Comparison of ENCODE assay signal across 14 cellular contexts in the genomic region with DNA sequence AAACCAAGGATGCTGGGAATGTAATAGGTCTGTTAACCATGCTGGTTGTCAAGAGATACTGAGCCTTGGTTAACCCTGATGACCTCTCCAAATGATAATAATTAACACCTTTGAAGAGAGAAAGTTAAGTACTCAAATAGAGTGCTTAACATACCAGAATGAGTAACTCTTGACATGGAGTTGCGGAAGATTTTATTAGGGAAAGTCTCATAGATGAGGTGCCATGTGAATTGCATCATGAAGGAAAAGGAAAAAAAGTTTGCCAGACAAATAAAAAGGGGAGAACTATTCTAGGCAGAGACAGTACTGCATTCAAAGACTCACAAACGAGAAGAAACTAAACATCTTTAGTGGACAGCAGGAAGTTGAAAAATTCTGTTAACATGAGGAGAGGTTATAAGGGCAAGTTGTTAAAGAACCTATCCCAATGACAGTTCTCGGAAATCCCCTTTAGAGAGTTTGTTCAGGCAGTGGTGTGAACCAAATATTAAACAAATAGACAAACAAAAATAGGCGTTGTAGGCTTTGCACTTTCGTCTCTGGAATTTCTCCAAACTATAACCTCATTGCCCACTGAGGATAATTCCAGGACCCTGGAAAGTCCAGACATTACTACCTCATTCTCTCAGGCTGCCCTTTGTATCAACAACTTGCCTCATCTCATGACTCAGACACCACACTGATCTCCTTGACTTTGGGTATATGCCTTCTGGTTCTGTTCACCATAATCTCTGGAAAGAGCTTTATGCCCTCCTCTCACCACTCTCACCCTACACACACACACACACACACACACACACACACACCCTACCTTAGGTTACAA.
DNase-seq lines count a peak whose midpoint lies in the region; ATAC-seq, FAIRE-seq and TF ChIP-seq lines count a peak whose summit lies in the region.
"Had no signal": no experiment of that assay in that cellular context is flagged by ENCODE, and none has a peak within 500 bp of the region (broad histone marks: within the 10 kb centered on the region; RNA-seq: fewer than 3 reads in every experiment).

No MANE protein-coding gene starts in this region.

- no peaks in the 10 kb centered on the region for H3K36me3 Mint-ChIP-seq in activated T-cell treated with anti-CD3 and anti-CD28 coated beads, Interleukin-2, amount 50 U/mL, for 24 hours (ENCODE audit: low read depth)

- no CpG with 5 or more reads among the region's 5 CpGs for WGBS in mesendoderm (ENCODE audit: extremely low coverage, insufficient coverage, low lambda C conversion rate)

- no peak for FAIRE-seq in bronchial epithelial cell (lab: Jason Lieb, UNC)

- no peak overlapping the region for H4K8ac ChIP-seq in mesendoderm (ENCODE audit: low read depth, low read length)

- H3K4me3 ChIP-seq in bronchial epithelial cell (ENCODE audit: low read depth, low read length) = no peak overlapping the region
- no peak overlapping the region for H3K4me3 ChIP-seq in mesendoderm (ENCODE audit: low read length)
- H3K4me3 ChIP-seq: dorsolateral prefrontal cortex, ovary had no signal

- peaks cover 5% of the 10 kb centered on the region for H3K4me1 ChIP-seq in mesendoderm (ENCODE audit: control insufficient read depth, low read depth, low read length)

- TF ChIP-seq CTCF in bronchial epithelial cell (IDR thresholded peaks at IDR 0.05; ENCODE audit: insufficient read depth, low read length, severe bottlenecking) = no peak

- H3K27me3 ChIP-seq in bronchial epithelial cell (ENCODE audit: control insufficient read depth, insufficient read depth, low read length) = no peaks in the 10 kb centered on the region
- H3K27me3 ChIP-seq in mesendoderm (ENCODE audit: insufficient read depth, low read length, poor library complexity) = no peaks in the 10 kb centered on the region
- H3K27me3 ChIP-seq: dorsolateral prefrontal cortex, ovary had no signal

- H3K4ac ChIP-seq in mesendoderm (ENCODE audit: low read depth, low read length) = no peak overlapping the region

- no peak overlapping the region for H3K27ac Mint-ChIP-seq in activated T-cell treated with anti-CD3 and anti-CD28 coated beads, Interleukin-2, amount 50 U/mL, for 24 hours

- no peak for ATAC-seq in GM19397 (IDR thresholded peaks at IDR 0.05; ENCODE audit: unreplicated experiment)
- ATAC-seq: HCT116 had no signal

- no peak overlapping the region for H2BK5ac ChIP-seq in mesendoderm (ENCODE audit: low read length)

- no peaks in the 10 kb centered on the region for H3K4me1 Mint-ChIP-seq in activated T-cell treated with anti-CD3 and anti-CD28 coated beads, Interleukin-2, amount 50 U/mL, for 24 hours (ENCODE audit: low read depth)

- DNase-seq in DMS53 (lab: John Stamatoyannopoulos, UW) (peak; percentile 79), HuH-7 (ENCODE audit: low spot score) (peak; percentile 18), bronchial epithelial cell (ENCODE audit: low read depth) (peak; percentile 27), mesendoderm (peak; percentile 77), HCEC 1CT (no peak), NCI-H2029 (lab: John Stamatoyannopoulos, UW) (no peak)
- DNase-seq in activated T-cell treated with anti-CD3 and anti-CD28 coated beads, Interleukin-2, amount 50 U/mL, for 24 hours = no peak
- DNase-seq: dorsolateral prefrontal cortex, NCI-H2081 treated with DMSO at 0.1 percent for 48 hours, ovary, Right ventricle myocardium superior, T-helper 9 cell had no signal

- no peak overlapping the region for H3K56ac ChIP-seq in mesendoderm (ENCODE audit: low read length)

- no peak overlapping the region for H3K4me3 Mint-ChIP-seq in activated T-cell treated with anti-CD3 and anti-CD28 coated beads, Interleukin-2, amount 50 U/mL, for 24 hours

- no peak overlapping the region for H3K4me2 ChIP-seq in mesendoderm (ENCODE audit: low read length)

- no peak overlapping the region for H2BK120ac ChIP-seq in mesendoderm (ENCODE audit: low read depth, low read length)

- H3K9ac ChIP-seq in mesendoderm (ENCODE audit: low read length) = no peak overlapping the region

- no peak overlapping the region for H3K23ac ChIP-seq in mesendoderm (ENCODE audit: low read length)

- no peak overlapping the region for H3K27ac ChIP-seq in mesendoderm (ENCODE audit: low read depth, low read length)
- H3K27ac ChIP-seq: dorsolateral prefrontal cortex, ovary had no signal

- peaks cover 2% of the 10 kb centered on the region for H3K27me3 Mint-ChIP-seq in activated T-cell treated with anti-CD3 and anti-CD28 coated beads, Interleukin-2, amount 50 U/mL, for 24 hours

- H4K5ac ChIP-seq in mesendoderm (ENCODE audit: low read length) = no peak overlapping the region

- H3K36me3 ChIP-seq in bronchial epithelial cell (ENCODE audit: control insufficient read depth, insufficient read depth, low read length) (no peaks in the 10 kb centered on the region), mesendoderm (ENCODE audit: control insufficient read depth, insufficient read depth, low read length) (no peaks in the 10 kb centered on the region)
- H3K36me3 ChIP-seq: ovary had no signal

- H3K18ac ChIP-seq in mesendoderm (ENCODE audit: low read length) = no peak overlapping the region

- no peak overlapping the region for H2BK15ac ChIP-seq in mesendoderm (replicated peaks; ENCODE audit: low read depth)

- H3K9me3 Mint-ChIP-seq in activated T-cell treated with anti-CD3 and anti-CD28 coated beads, Interleukin-2, amount 50 U/mL, for 24 hours = peaks cover 1% of the 10 kb centered on the region

- no peaks in the 10 kb centered on the region for H3K79me2 ChIP-seq in mesendoderm (ENCODE audit: control insufficient read depth, insufficient read depth, low read length)

- H3K79me1 ChIP-seq in mesendoderm (ENCODE audit: low read length) = no peaks in the 10 kb centered on the region

- no peak overlapping the region for H2AK5ac ChIP-seq in mesendoderm (ENCODE audit: low read length)

Comparison
In these comparisons a context has a peak if more than half of its experiments do, and no peak if none do; other contexts are left out.
1. DNase-seq: peak in DMS53 (single experiment), HuH-7 (single experiment), bronchial epithelial cell (single experiment) and mesendoderm (single experiment); none in HCEC 1CT (single experiment), activated T-cell treated with anti-CD3 and anti-CD28 coated beads, Interleukin-2, amount 50 U/mL, for 24 hours (single experiment) and NCI-H2029 (single experiment).